19 cellular contexts compared by ENCODE assay signal in genomic region chr20:58822748-58823730, GRCh38. TPM values are rescaled to one million over a fixed set of nuclear protein-coding genes. Genes with fewer than 3 reads are reported as not detected.
"Had no signal": no experiment of that assay in that cellular context is flagged by ENCODE, and none has a peak within 500 bp of the region (broad histone marks: within the 10 kb centered on the region; RNA-seq: fewer than 3 reads in every experiment).

No MANE protein-coding gene starts in this region.

- H3K27ac ChIP-seq: epithelial cell of prostate, esophagus muscularis mucosa, neutrophil, tibial artery, upper lobe of left lung, uterus had no signal

- H3K36me3 ChIP-seq: esophagus muscularis mucosa, gastrocnemius medialis, neutrophil, right atrium auricular region, tibial artery, upper lobe of left lung, uterus had no signal

- H3K27me3 ChIP-seq: esophagus muscularis mucosa, gastrocnemius medialis, neutrophil, right atrium auricular region, tibial artery, upper lobe of left lung, uterus had no signal

- H3K4me1 ChIP-seq: esophagus muscularis mucosa, tibial artery, upper lobe of left lung, uterus had no signal

- H3K4me1 Mint-ChIP-seq: stimulated activated memory B cell treated with anti-CD40 and anti-IgM and Interleukin-4, amounts not matched to agents 10 μg/mL and 1 μg/mL and 100 μg/mL, for 72 hours had no signal

- H3K27me3 Mint-ChIP-seq: stimulated activated memory B cell treated with anti-CD40 and anti-IgM and Interleukin-4, amounts not matched to agents 10 μg/mL and 1 μg/mL and 100 μg/mL, for 72 hours had no signal

- H3K36me3 Mint-ChIP-seq: natural killer cell treated with Interleukin-12 subunit alpha and Interleukin-12 subunit beta and Interleukin-15 and Interleukin-18, amount 100 ng/mL, for 72 hours had no signal

- DNase-seq: effector memory CD8-positive, alpha-beta T cell; glutamatergic neuron; islet precursor cell; mucosa of descending colon; stimulated activated CD4-positive, alpha-beta T cell treated with anti-CD3 and anti-CD28 coated beads, Interleukin-15, amount 100 ng/mL, for 24 hours; stimulated activated CD4-positive, alpha-beta T cell treated with anti-CD3 and anti-CD28 coated beads, Interleukin-1b, Interleukin-23, amount 100 ng/mL, for 48 hours; stimulated activated CD4-positive, alpha-beta T cell treated with anti-CD3 and anti-CD28 coated beads, Interleukin-4, amount 100 ng/mL, for 24 hours; tibial artery; uterus had no signal

- H3K4me3 Mint-ChIP-seq: effector memory CD8-positive, alpha-beta T cell; natural killer cell treated with Interleukin-12 subunit alpha and Interleukin-12 subunit beta and Interleukin-15 and Interleukin-18, amount 100 ng/mL, for 72 hours; stimulated activated memory B cell treated with anti-CD40 and anti-IgM and Interleukin-4, amounts not matched to agents 10 μg/mL and 1 μg/mL and 100 μg/mL, for 72 hours; stimulated activated naive CD8-positive, alpha-beta T cell treated with anti-CD3 and anti-CD28 coated beads, Interleukin-15, Interleukin-2, amounts not matched to agents 100 ng/mL and 50 ng/mL, for 24 hours had no signal

- ATAC-seq: effector memory CD8-positive, alpha-beta T cell; left lobe of liver; mucosa of descending colon; natural killer cell treated with Interleukin-12 subunit alpha and Interleukin-12 subunit beta and Interleukin-15 and Interleukin-18, amount 100 ng/mL, for 72 hours; stimulated activated memory B cell treated with anti-CD40 and anti-IgM and Interleukin-4, amounts not matched to agents 10 μg/mL and 1 μg/mL and 100 μg/mL, for 72 hours had no signal

- H3K9me3 ChIP-seq: esophagus muscularis mucosa, gastrocnemius medialis, mucosa of descending colon, neutrophil, right atrium auricular region, tibial artery, upper lobe of left lung, uterus had no signal

- H3K9me3 Mint-ChIP-seq: effector memory CD8-positive, alpha-beta T cell; natural killer cell treated with Interleukin-12 subunit alpha and Interleukin-12 subunit beta and Interleukin-15 and Interleukin-18, amount 100 ng/mL, for 72 hours had no signal

- H3K27ac Mint-ChIP-seq: effector memory CD8-positive, alpha-beta T cell; natural killer cell treated with Interleukin-12 subunit alpha and Interleukin-12 subunit beta and Interleukin-15 and Interleukin-18, amount 100 ng/mL, for 72 hours; stimulated activated memory B cell treated with anti-CD40 and anti-IgM and Interleukin-4, amounts not matched to agents 10 μg/mL and 1 μg/mL and 100 μg/mL, for 72 hours; stimulated activated naive CD8-positive, alpha-beta T cell treated with anti-CD3 and anti-CD28 coated beads, Interleukin-15, Interleukin-2, amounts not matched to agents 100 ng/mL and 50 ng/mL, for 24 hours had no signal

- H3K4me3 ChIP-seq: esophagus muscularis mucosa, gastrocnemius medialis, mucosa of descending colon, right atrium auricular region, tibial artery, upper lobe of left lung, uterus had no signal

RNA-seq across cellular contexts. Expression of gene GNAS-AS1, which starts 27.7 kb away (rescaled TPM):
- total RNA-seq: gastrocnemius medialis, right atrium auricular region had no signal
